ENCODE assay signal across 8 cellular contexts in the genomic region with DNA sequence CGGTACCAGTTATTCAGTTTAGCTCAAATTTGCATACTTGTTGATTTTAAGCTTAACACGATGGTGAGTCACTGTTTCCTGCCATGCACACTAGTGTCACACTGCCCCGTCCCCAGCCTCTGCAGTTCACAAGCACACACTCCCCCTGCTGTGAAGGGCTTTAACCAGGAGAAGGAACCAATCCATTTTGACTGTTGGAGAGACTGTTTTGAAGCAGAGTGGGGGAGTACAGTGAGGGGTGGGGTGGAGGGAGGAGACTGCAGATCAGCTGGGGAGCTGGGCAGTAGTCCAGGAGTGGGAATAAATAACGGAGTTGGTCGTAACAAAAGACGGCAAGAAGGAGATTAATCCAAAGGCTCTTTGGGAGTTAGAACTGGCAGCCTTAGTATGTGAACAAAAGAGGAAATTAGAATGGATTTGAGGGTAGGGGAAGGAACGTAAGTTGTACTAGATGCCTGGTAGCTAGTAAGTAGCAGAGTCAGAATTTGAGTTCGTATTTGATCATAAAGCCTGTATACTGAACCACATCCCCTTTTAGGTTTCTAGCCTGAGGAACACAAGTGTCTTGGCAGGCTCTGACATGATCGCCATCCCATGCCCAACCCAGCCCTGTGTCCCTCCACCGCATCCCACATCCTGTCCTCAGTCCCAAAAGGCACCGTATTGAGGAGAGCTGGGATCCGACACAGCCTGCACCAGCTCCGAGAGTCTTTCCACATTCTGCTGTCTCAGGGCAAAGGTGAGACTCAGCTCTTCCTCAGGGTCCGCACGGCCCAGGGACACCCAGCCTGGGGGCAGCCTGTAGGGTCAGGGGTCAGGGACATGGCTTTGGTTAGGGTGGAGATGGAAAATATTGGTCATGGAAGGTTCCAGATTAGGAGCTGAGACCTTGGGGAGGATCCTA. TPM values are rescaled to one million over a fixed set of nuclear protein-coding genes. Genes with fewer than 3 reads are reported as not detected.
DNase-seq lines count a peak whose midpoint lies in the region; ATAC-seq and TF ChIP-seq lines count a peak whose summit lies in the region.

No MANE protein-coding gene starts in this region.

- H3K27ac Mint-ChIP-seq in effector memory CD8-positive, alpha-beta T cell: no peak overlapping the region

- no peak overlapping the region for H3K4me3 Mint-ChIP-seq in effector memory CD8-positive, alpha-beta T cell

- TF ChIP-seq CTCF in GM12872 (IDR thresholded peaks at IDR 0.05; ENCODE audit: insufficient read depth, low read depth, low read length) (0 out of 3 replicates have a peak, but pooled peaks have one; percentile 5), LNCaP clone FGC (IDR thresholded peaks at IDR 0.05; ENCODE audit: control insufficient read depth, extremely low read depth, insufficient read depth) (no peak)

- DNase-seq in LNCaP clone FGC (ENCODE audit: low read depth): no peak
- DNase-seq in activated CD4-positive, alpha-beta T cell treated with anti-CD3 and anti-CD28 coated beads, Interleukin-2, amount 50 U/mL, for 4 hours: peak; percentile 65 to 71
- peak; percentile 44 to 53 (median 50) for DNase-seq in effector memory CD8-positive, alpha-beta T cell
- DNase-seq in stimulated activated naive CD4-positive, alpha-beta T cell (lab: John Stamatoyannopoulos, UW): peak in 5 of 6 experiments; percentile 4 to 53 (median 26)

- H3K36me3 ChIP-seq in mesodermal cell (ENCODE audit: control insufficient read depth, insufficient read depth, low read length): peaks cover 35% of the 10 kb centered on the region

- WGBS in mesodermal cell (ENCODE audit: insufficient coverage in 2 of 2), 2 experiments: 61 to 66% methylated on average over 11 to 12 of the region's 15 CpGs

- H3K9me3 Mint-ChIP-seq in effector memory CD8-positive, alpha-beta T cell: no peaks in the 10 kb centered on the region

- peak; percentile 62 for ATAC-seq in effector memory CD8-positive, alpha-beta T cell (replicated peaks)
- no peak for ATAC-seq in GM21526 (IDR thresholded peaks at IDR 0.05; ENCODE audit: low FRiP score, unreplicated experiment)
- ATAC-seq in GM19351 (IDR thresholded peaks at IDR 0.05; ENCODE audit: unreplicated experiment): no peak

- H3K36me3 Mint-ChIP-seq in effector memory CD8-positive, alpha-beta T cell (ENCODE audit: insufficient read depth): peaks cover 12% of the 10 kb centered on the region

- H3K27ac ChIP-seq in mesodermal cell (ENCODE audit: low read depth, low read length, severe bottlenecking): peak overlapping the region; percentile 81

- H3K4me3 ChIP-seq in LNCaP clone FGC (ENCODE audit: low read depth, low read length) (peak overlapping the region; percentile 97), mesodermal cell (ENCODE audit: extremely low read depth, insufficient read depth, low read length, poor library complexity, severe bottlenecking) (peak overlapping the region; percentile 71)

- no peaks in the 10 kb centered on the region for H3K27me3 Mint-ChIP-seq in effector memory CD8-positive, alpha-beta T cell

- H3K9me3 ChIP-seq in mesodermal cell (ENCODE audit: control insufficient read depth, low read length): no peaks in the 10 kb centered on the region

- H3K4me1 ChIP-seq in mesodermal cell (ENCODE audit: control insufficient read depth, insufficient read depth, low read length, poor library complexity, severe bottlenecking): peaks cover 17% of the 10 kb centered on the region

- peaks cover 15 to 19% of the 10 kb centered on the region in 2 donors for H3K4me1 Mint-ChIP-seq in effector memory CD8-positive, alpha-beta T cell (ENCODE audit: low read depth in 2 of 2)

RNA-seq across cellular contexts. Expression of a gene that starts 0.9 kb away (rescaled TPM):
- 66.1 TPM for polyA plus RNA-seq in mesodermal cell (2013, experiment 1 of 2)
- 56.8 TPM for polyA plus RNA-seq in mesodermal cell (2013, experiment 2 of 2)

RNA-seq across cellular contexts. Expression of a gene that starts 6.4 kb away (rescaled TPM):
- 229 TPM for polyA plus RNA-seq in mesodermal cell (2013, experiment 1 of 2)
- polyA plus RNA-seq in mesodermal cell (2013, experiment 2 of 2): 198 TPM

RNA-seq across cellular contexts. Expression of a gene that starts 14.8 kb away (rescaled TPM):
- 226 TPM for polyA plus RNA-seq in mesodermal cell (2013, experiment 1 of 2)
- 200 TPM for polyA plus RNA-seq in mesodermal cell (2013, experiment 2 of 2)

RNA-seq across cellular contexts. Expression of a gene that starts 15.0 kb away (rescaled TPM):
- 13.1 TPM for polyA plus RNA-seq in mesodermal cell (2013, experiment 1 of 2)
- polyA plus RNA-seq in mesodermal cell (2013, experiment 2 of 2): 12.7 TPM

RNA-seq across cellular contexts. Expression of a gene that starts 37.2 kb away (rescaled TPM):
- 61.7 TPM for polyA plus RNA-seq in mesodermal cell (2013, experiment 1 of 2)
- 45.3 TPM for polyA plus RNA-seq in mesodermal cell (2013, experiment 2 of 2)
